9 cellular contexts compared by ENCODE assay signal in the genomic region with DNA sequence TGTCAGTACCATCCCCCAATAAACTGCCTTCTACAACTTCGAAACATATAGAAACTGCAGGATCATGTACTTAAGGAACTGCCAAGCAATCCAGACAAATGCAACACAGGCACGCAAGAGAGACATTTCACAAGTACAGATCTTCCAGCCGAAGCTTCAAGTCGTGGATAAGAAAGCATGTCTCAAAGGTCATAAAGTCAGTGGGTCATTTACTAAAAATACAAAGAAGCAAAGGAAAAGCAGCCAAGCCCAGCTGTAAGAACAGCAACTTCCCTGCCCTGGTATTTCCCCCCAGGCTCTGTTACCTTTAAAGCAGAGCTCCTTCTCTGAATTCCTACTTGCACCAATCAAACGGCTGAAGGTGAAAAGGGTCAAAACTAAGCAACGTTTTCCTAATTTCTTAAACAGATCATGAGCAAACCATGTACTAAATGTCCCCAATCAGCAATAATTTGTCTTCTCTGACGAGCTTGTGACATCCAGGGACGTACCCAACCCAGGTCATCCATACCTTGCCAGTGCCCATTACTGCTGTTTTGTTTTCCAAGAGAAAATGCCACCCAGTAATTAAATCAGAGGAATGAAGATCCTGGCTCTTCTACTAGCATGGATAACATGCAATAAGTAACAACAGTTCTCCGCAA. TPM values are rescaled to one million over a fixed set of nuclear protein-coding genes. Genes with fewer than 3 reads are reported as not detected.
DNase-seq lines count a peak whose midpoint lies in the region; ATAC-seq and TF ChIP-seq lines count a peak whose summit lies in the region.
"Had no signal": no experiment of that assay in that cellular context is flagged by ENCODE, and none has a peak within 500 bp of the region (broad histone marks: within the 10 kb centered on the region; RNA-seq: fewer than 3 reads in every experiment).

No MANE protein-coding gene starts in this region.

- H3K27ac ChIP-seq in ascending aorta (no peak overlapping the region), liver (ENCODE audit: low read depth in 1 of 2, low read length in 2 of 2) (no peak overlapping the region)

- no peaks in the 10 kb centered on the region for H3K27me3 Mint-ChIP-seq in activated naive CD4-positive, alpha-beta T cell treated with anti-CD3 and anti-CD28 coated beads, Interleukin-2, amount 50 U/mL, for 24 hours
- H3K27me3 Mint-ChIP-seq in type B pancreatic cell, result peaks cover 3% of the 10 kb centered on the region

- no peak for TF ChIP-seq RAD21 in liver (IDR thresholded peaks at IDR 0.05)

- H3K27me3 ChIP-seq in ascending aorta, result no peaks in the 10 kb centered on the region
- H3K27me3 ChIP-seq in liver (ENCODE audit: control insufficient read depth in 4 of 4, insufficient read depth in 4 of 4, low read length in 3 of 4), result no peaks in the 10 kb centered on the region

- H3K4me1 Mint-ChIP-seq in activated naive CD4-positive, alpha-beta T cell treated with anti-CD3 and anti-CD28 coated beads, Interleukin-2, amount 50 U/mL, for 24 hours, result peaks cover 58% of the 10 kb centered on the region
- peaks cover 25% of the 10 kb centered on the region for H3K4me1 Mint-ChIP-seq in type B pancreatic cell (ENCODE audit: unreplicated experiment)

- no peak for DNase-seq in activated naive CD4-positive, alpha-beta T cell treated with anti-CD3 and anti-CD28 coated beads, Interleukin-2, amount 50 U/mL, for 16 hours
- no peak for DNase-seq in ascending aorta (ENCODE audit: low spot score in 2 of 2)
- DNase-seq in type B pancreatic cell (ENCODE audit: extremely low spot score, unreplicated experiment), result no peak
- DNase-seq: DMS153 had no signal

- ATAC-seq in HG03521 (IDR thresholded peaks at IDR 0.05; ENCODE audit: unreplicated experiment), result no peak
- ATAC-seq in GM19324 (IDR thresholded peaks at IDR 0.05; ENCODE audit: low FRiP score, unreplicated experiment), result no peak
- ATAC-seq in HG02885 (IDR thresholded peaks at IDR 0.05; ENCODE audit: poor library complexity, unreplicated experiment), result no peak

- H3K36me3 Mint-ChIP-seq in activated naive CD4-positive, alpha-beta T cell treated with anti-CD3 and anti-CD28 coated beads, Interleukin-2, amount 50 U/mL, for 24 hours, result peaks cover 10% of the 10 kb centered on the region
- H3K36me3 Mint-ChIP-seq in type B pancreatic cell, result peaks cover 9% of the 10 kb centered on the region

- peak overlapping the region; percentile 83 to 93 for H3K4me3 ChIP-seq in ascending aorta
- peak overlapping the region in 1 of 3 donors; percentile 93 for H3K4me3 ChIP-seq in liver (ENCODE audit: low read depth in 1 of 3, low read length in 3 of 3)

- H3K36me3 ChIP-seq in ascending aorta (peaks cover 18 to 30% of the 10 kb centered on the region in 2 donors), liver (ENCODE audit: control insufficient read depth in 4 of 4, insufficient read depth in 3 of 4, low read depth in 1 of 4, low read length in 3 of 4) (peaks cover 3 to 11% (median 7%) of the 10 kb centered on the region in 4 donors)

- H3K4me1 ChIP-seq in ascending aorta (peaks cover 10 to 27% of the 10 kb centered on the region in 2 donors), liver (ENCODE audit: control insufficient read depth in 4 of 4, insufficient read depth in 4 of 4, low read length in 3 of 4) (peaks cover 8 to 28% (median 25%) of the 10 kb centered on the region in 4 donors)

- H3K9me3 Mint-ChIP-seq in activated naive CD4-positive, alpha-beta T cell treated with anti-CD3 and anti-CD28 coated beads, Interleukin-2, amount 50 U/mL, for 24 hours, result no peaks in the 10 kb centered on the region
- H3K9me3 Mint-ChIP-seq in type B pancreatic cell, result no peaks in the 10 kb centered on the region

- peak overlapping the region; percentile 95 for H3K4me3 Mint-ChIP-seq in activated naive CD4-positive, alpha-beta T cell treated with anti-CD3 and anti-CD28 coated beads, Interleukin-2, amount 50 U/mL, for 24 hours
- H3K4me3 Mint-ChIP-seq in type B pancreatic cell, result peak overlapping the region; percentile 98

- TF ChIP-seq CTCF in ascending aorta (IDR thresholded peaks at IDR 0.05) (no peak), liver (IDR thresholded peaks at IDR 0.05; ENCODE audit: low read depth, low read length, missing input control) (no peak), type B pancreatic cell (conservative IDR thresholded peaks at IDR 0.05) (no peak)

- peak overlapping the region; percentile 92 for H3K27ac Mint-ChIP-seq in activated naive CD4-positive, alpha-beta T cell treated with anti-CD3 and anti-CD28 coated beads, Interleukin-2, amount 50 U/mL, for 24 hours
- peak overlapping the region; percentile 98 for H3K27ac Mint-ChIP-seq in type B pancreatic cell

- no peaks in the 10 kb centered on the region for H3K9me3 ChIP-seq in ascending aorta
- no peaks in the 10 kb centered on the region for H3K9me3 ChIP-seq in liver (ENCODE audit: control insufficient read depth in 4 of 4, low read length in 3 of 4)

- H3K9ac ChIP-seq in liver (ENCODE audit: low read depth in 1 of 2, low read length in 2 of 2), result no peak overlapping the region

- 43% methylated on average over 9 of the region's 9 CpGs for WGBS in liver

- intact Hi-C loops in ascending aorta (cut with DNase I), result loop anchor here (10.0 kb wide), 3 partner anchors 447 to 2003 kb away; partner anchors contain the start of genes CHD9, CHD9NB and LPCAT2

TF ChIP-seq in liver, 16 proteins besides CTCF, POLR2A, EP300 and RAD21:
- TF ChIP-seq NR2F2 (IDR thresholded peaks at IDR 0.05) (peak; percentile 69), FOXA2 (IDR thresholded peaks at IDR 0.05) (no peak)

RNA-seq across cellular contexts. Expression of gene AKTIP, which starts 1.7 kb away (rescaled TPM):
- total RNA-seq in ascending aorta (58.0 TPM), liver (10 to 100 TPM in 1 of 2 donors, 1 to 10 TPM in 1; 7.5 to 47.1 TPM), type B pancreatic cell (ENCODE audit: low replicate concordance) (35.4 and 84.8 TPM in 2 replicates)
- polyA plus RNA-seq in liver, result 10 to 100 TPM; 20.1 to 20.7 TPM
